In genomic region chr3:23356169-23356568, GRCh38 we compare ENCODE assay signal across 15 cellular contexts.
"Had no signal": no experiment of that assay in that cellular context is flagged by ENCODE, and none has a peak within 500 bp of the region (broad histone marks: within the 10 kb centered on the region; RNA-seq: fewer than 3 reads in every experiment).

No MANE protein-coding gene starts in this region.

- DNase-seq: cerebellar nuclear complex; colonic mucosa; dermis blood vessel endothelial cell; esophagus squamous epithelium; foreskin keratinocyte; immature natural killer cell; left colon; mammary epithelial cell; naive thymus-derived CD4-positive, alpha-beta T cell; nucleus accumbens; ovary; stimulated activated CD4-positive, alpha-beta T cell treated with anti-CD3 and anti-CD28 coated beads, Interleukin-4, amount 100 ng/mL, for 24 hours; tibial artery had no signal

- H3K27me3 Mint-ChIP-seq: naive thymus-derived CD4-positive, alpha-beta T cell; stimulated activated memory B cell treated with anti-CD40 and anti-IgM and Interleukin-4, amounts not matched to agents 10 μg/mL and 1 μg/mL and 100 μg/mL, for 72 hours; stimulated activated naive CD8-positive, alpha-beta T cell treated with anti-CD3 and anti-CD28 coated beads, Interleukin-15, Interleukin-2, amounts not matched to agents 100 ng/mL and 50 ng/mL, for 24 hours had no signal

- H3K4me1 Mint-ChIP-seq: immature natural killer cell; stimulated activated memory B cell treated with anti-CD40 and anti-IgM and Interleukin-4, amounts not matched to agents 10 μg/mL and 1 μg/mL and 100 μg/mL, for 72 hours had no signal

- ATAC-seq: foreskin keratinocyte; left colon; naive thymus-derived CD4-positive, alpha-beta T cell; stimulated activated memory B cell treated with anti-CD40 and anti-IgM and Interleukin-4, amounts not matched to agents 10 μg/mL and 1 μg/mL and 100 μg/mL, for 72 hours had no signal

- H3K36me3 Mint-ChIP-seq: immature natural killer cell; stimulated activated memory B cell treated with anti-CD40 and anti-IgM and Interleukin-4, amounts not matched to agents 10 μg/mL and 1 μg/mL and 100 μg/mL, for 72 hours had no signal

- H3K4me3 Mint-ChIP-seq: immature natural killer cell; naive thymus-derived CD4-positive, alpha-beta T cell; stimulated activated memory B cell treated with anti-CD40 and anti-IgM and Interleukin-4, amounts not matched to agents 10 μg/mL and 1 μg/mL and 100 μg/mL, for 72 hours; stimulated activated naive CD8-positive, alpha-beta T cell treated with anti-CD3 and anti-CD28 coated beads, Interleukin-15, Interleukin-2, amounts not matched to agents 100 ng/mL and 50 ng/mL, for 24 hours had no signal

- H3K27ac Mint-ChIP-seq: immature natural killer cell; stimulated activated memory B cell treated with anti-CD40 and anti-IgM and Interleukin-4, amounts not matched to agents 10 μg/mL and 1 μg/mL and 100 μg/mL, for 72 hours; stimulated activated naive CD8-positive, alpha-beta T cell treated with anti-CD3 and anti-CD28 coated beads, Interleukin-15, Interleukin-2, amounts not matched to agents 100 ng/mL and 50 ng/mL, for 24 hours had no signal
